In the genomic region with DNA sequence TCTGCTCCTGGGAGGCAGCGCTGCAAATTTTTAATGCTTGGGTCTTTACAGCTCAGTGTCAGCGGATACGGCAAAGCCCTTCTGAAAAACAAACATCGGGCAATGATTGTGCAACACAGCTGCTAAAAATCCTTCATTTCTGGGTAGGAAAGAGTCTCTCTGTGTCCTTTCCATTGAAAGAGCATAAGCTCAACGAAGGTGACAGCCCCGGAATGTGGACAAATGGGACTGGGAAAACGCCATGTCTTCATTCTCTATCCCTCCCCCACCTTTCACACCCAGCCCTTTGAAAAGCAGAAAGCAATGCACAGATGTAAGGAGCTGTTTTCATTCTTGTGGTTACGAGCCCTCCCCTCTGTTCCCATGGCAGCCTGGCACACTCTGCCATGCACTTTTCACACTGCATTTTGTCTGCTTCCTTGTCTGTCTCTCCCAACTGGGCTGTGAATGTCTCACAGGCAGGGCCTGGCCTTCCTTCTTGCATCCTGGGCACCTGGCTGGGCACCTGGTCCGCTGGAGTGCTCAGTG, we compare ENCODE assay signal across 9 cellular contexts. TPM values are rescaled to one million over a fixed set of nuclear protein-coding genes. Genes with fewer than 3 reads are reported as not detected.
DNase-seq lines count a peak whose midpoint lies in the region; ATAC-seq, FAIRE-seq and TF ChIP-seq lines count a peak whose summit lies in the region.
"Had no signal": no experiment of that assay in that cellular context is flagged by ENCODE, and none has a peak within 500 bp of the region (broad histone marks: within the 10 kb centered on the region; RNA-seq: fewer than 3 reads in every experiment).

No MANE protein-coding gene starts in this region.

- H3K4me1 Mint-ChIP-seq in chondrocyte (ENCODE audit: low read depth) (peaks cover 16% of the 10 kb centered on the region), osteocyte (ENCODE audit: unreplicated experiment) (peaks cover 8% of the 10 kb centered on the region)

- H3K36me3 Mint-ChIP-seq in chondrocyte (ENCODE audit: low read depth) (no peaks in the 10 kb centered on the region), osteocyte (ENCODE audit: unreplicated experiment) (no peaks in the 10 kb centered on the region)
- H3K36me3 Mint-ChIP-seq: activated CD4-positive, alpha-beta memory T cell treated with anti-CD3 and anti-CD28 coated beads for 36 hours had no signal

- ATAC-seq in HG02678 (IDR thresholded peaks at IDR 0.05; ENCODE audit: unreplicated experiment) (no peak), Right ventricle myocardium inferior (no peak)

- TF ChIP-seq CTCF in chondrocyte (IDR thresholded peaks at IDR 0.05) (no peak), osteocyte (IDR thresholded peaks at IDR 0.05) (no peak)

- peak; percentile 53 for DNase-seq in GM04503 (ENCODE audit: low read depth)
- peak; percentile 66 for DNase-seq in NCI-H2196 (lab: John Stamatoyannopoulos, UW; ENCODE audit: unreplicated experiment)
- no peak for DNase-seq in chondrocyte (ENCODE audit: low spot score)
- DNase-seq in osteocyte (ENCODE audit: extremely low spot score, unreplicated experiment) = no peak
- DNase-seq in stimulated activated CD4-positive, alpha-beta T cell treated with anti-CD3 and anti-CD28 coated beads, Interleukin-4, amount 100 ng/mL, for 1 hour = no peak
- DNase-seq in GM19239 (ENCODE audit: insufficient read length, low spot score) = no peak
- DNase-seq in Right ventricle myocardium inferior (ENCODE audit: missing footprints) = no peak
- DNase-seq: activated CD4-positive, alpha-beta memory T cell treated with anti-CD3 and anti-CD28 coated beads for 36 hours had no signal

- H3K4me3 Mint-ChIP-seq in chondrocyte (ENCODE audit: unreplicated experiment) (peak overlapping the region; percentile 53), osteocyte (ENCODE audit: unreplicated experiment) (no peak overlapping the region)
- H3K4me3 Mint-ChIP-seq: activated CD4-positive, alpha-beta memory T cell treated with anti-CD3 and anti-CD28 coated beads for 36 hours had no signal

- H3K9me3 Mint-ChIP-seq in chondrocyte (ENCODE audit: low read depth) (no peaks in the 10 kb centered on the region), osteocyte (ENCODE audit: unreplicated experiment) (no peaks in the 10 kb centered on the region)
- H3K9me3 Mint-ChIP-seq: activated CD4-positive, alpha-beta memory T cell treated with anti-CD3 and anti-CD28 coated beads for 36 hours had no signal

- H3K27me3 Mint-ChIP-seq in chondrocyte (ENCODE audit: low read depth) (peaks cover 7% of the 10 kb centered on the region), osteocyte (ENCODE audit: unreplicated experiment) (peaks cover 10% of the 10 kb centered on the region)
- H3K27me3 Mint-ChIP-seq: activated CD4-positive, alpha-beta memory T cell treated with anti-CD3 and anti-CD28 coated beads for 36 hours had no signal

- intact Hi-C loops in Right ventricle myocardium inferior (cut with DNase I) = no loop called here

- peak overlapping the region; percentile 81 for H3K27ac Mint-ChIP-seq in chondrocyte (ENCODE audit: unreplicated experiment)
- H3K27ac Mint-ChIP-seq in osteocyte (ENCODE audit: unreplicated experiment) = peak overlapping the region; percentile 71
- H3K27ac Mint-ChIP-seq: activated CD4-positive, alpha-beta memory T cell treated with anti-CD3 and anti-CD28 coated beads for 36 hours had no signal

- FAIRE-seq in GM19239 (lab: Jason Lieb, UNC) = no peak

RNA-seq across cellular contexts. Expression of gene TMEM177, which starts 16.1 kb away (rescaled TPM):
- total RNA-seq in chondrocyte (6.8 to 7.8 TPM (median 7.0 TPM) in 3 replicates), osteocyte (7.4 and 7.6 TPM in 2 replicates), Right ventricle myocardium inferior (10.5 TPM)

Comparison
In these comparisons a context has a peak if more than half of its experiments do, and no peak if none do; other contexts are left out.
1. DNase-seq: peak in GM04503 (single experiment) and NCI-H2196 (single experiment); none in chondrocyte (single experiment), osteocyte (single experiment), stimulated activated CD4-positive, alpha-beta T cell treated with anti-CD3 and anti-CD28 coated beads, Interleukin-4, amount 100 ng/mL, for 1 hour (single experiment), GM19239 (single experiment) and Right ventricle myocardium inferior (single experiment).